In the genomic region with DNA sequence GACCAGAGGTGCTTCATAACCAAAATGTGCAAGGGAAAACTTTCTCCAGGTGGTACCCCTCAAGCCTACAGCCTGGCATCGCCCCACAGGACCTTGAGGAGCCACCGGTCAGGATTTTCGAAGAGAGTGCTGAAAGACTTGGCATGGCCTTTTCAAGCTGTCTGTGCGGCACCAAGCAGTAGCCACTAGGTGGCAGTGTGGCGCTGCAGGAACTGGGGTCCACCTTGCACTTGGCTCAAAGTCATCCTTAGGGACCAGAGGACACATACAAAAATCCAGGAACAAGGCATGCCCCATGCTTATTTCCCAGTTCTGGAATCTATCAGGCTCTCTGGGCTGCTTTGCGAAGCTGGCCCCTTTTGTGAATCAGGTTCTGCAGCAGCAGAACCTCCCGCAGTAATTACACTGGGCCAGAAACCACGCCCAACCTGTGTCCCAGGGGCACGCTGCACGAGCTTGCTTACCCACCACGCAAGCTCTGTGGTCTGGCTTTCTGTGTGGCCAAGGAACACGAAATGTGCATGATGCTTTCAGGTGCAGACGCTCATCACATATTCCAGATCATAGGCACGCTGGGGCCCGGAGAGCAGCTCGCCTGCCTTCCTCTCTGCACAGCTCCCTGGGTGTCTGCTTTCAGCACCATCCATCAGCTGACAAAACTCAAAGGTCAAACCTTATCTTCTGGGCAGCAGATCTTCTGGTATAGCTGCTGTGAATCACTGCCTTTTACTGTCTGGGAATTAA, we compare ENCODE assay signal across 8 cellular contexts.
A peak's percentile ranks its signal among the peaks of the same experiment; 100 is the strongest.
DNase-seq lines count a peak whose midpoint lies in the region; ATAC-seq lines count a peak whose summit lies in the region.

No MANE protein-coding gene starts in this region.

- no peak overlapping the region for H3K4me3 Mint-ChIP-seq in activated CD4-positive, alpha-beta T cell treated with anti-CD3 and anti-CD28 coated beads for 36 hours

- no peaks in the 10 kb centered on the region for H3K4me1 Mint-ChIP-seq in activated CD4-positive, alpha-beta T cell treated with anti-CD3 and anti-CD28 coated beads for 36 hours

- POLR2A ChIA-PET in activated CD4-positive, alpha-beta T cell treated with anti-CD3 and anti-CD28 coated beads for 36 hours (lab: Charles Lee): no interaction called here

- intact Hi-C loops in activated CD4-positive, alpha-beta T cell treated with anti-CD3 and anti-CD28 coated beads for 36 hours (cut with DNase I, micrococcal nuclease): loop anchor here (1.0 to 10.0 kb wide), 5 partner anchors 199 to 607 kb away; no protein-coding TSS in a partner anchor

- no peaks in the 10 kb centered on the region for H3K9me3 Mint-ChIP-seq in activated CD4-positive, alpha-beta T cell treated with anti-CD3 and anti-CD28 coated beads for 36 hours (ENCODE audit: low read depth)

- peaks cover 19% of the 10 kb centered on the region for H3K36me3 Mint-ChIP-seq in activated CD4-positive, alpha-beta T cell treated with anti-CD3 and anti-CD28 coated beads for 36 hours (ENCODE audit: low read depth)

- peaks cover 3% of the 10 kb centered on the region for H3K27me3 Mint-ChIP-seq in activated CD4-positive, alpha-beta T cell treated with anti-CD3 and anti-CD28 coated beads for 36 hours

- CTCF ChIA-PET in activated CD4-positive, alpha-beta T cell treated with anti-CD3 and anti-CD28 coated beads for 36 hours (lab: Charles Lee): interaction anchor here (0.6 to 3.9 kb wide), 23 partner anchors 8 to 608 kb away, joined by 3 to 31 read pairs (median 6); no protein-coding TSS in a partner anchor

- H3K27ac Mint-ChIP-seq in activated CD4-positive, alpha-beta T cell treated with anti-CD3 and anti-CD28 coated beads for 36 hours: no peak overlapping the region

- peak; percentile 67 for ATAC-seq in HG02943 (IDR thresholded peaks at IDR 0.05; ENCODE audit: low read depth, unreplicated experiment)
- ATAC-seq in activated CD4-positive, alpha-beta T cell treated with anti-CD3 and anti-CD28 coated beads for 36 hours: peak; percentile 80
- peak; percentile 98 for ATAC-seq in left lobe of liver

- DNase-seq in NCI-H1417 (lab: John Stamatoyannopoulos, UW) (peak; percentile 49 to 83 (median 81)), NCI-H1417 treated with DMSO at 0.1 percent for 48 hours (lab: John Stamatoyannopoulos, UW) (no peak), NCI-H526 (lab: John Stamatoyannopoulos, UW) (peak; percentile 67 to 89), cerebellum (ENCODE audit: low spot score) (peak; percentile 88), left lobe of liver (ENCODE audit: low spot score) (peak; percentile 86)
- peak; percentile 86 for DNase-seq in activated CD4-positive, alpha-beta T cell treated with anti-CD3 and anti-CD28 coated beads for 36 hours
- DNase-seq in stimulated activated CD4-positive, alpha-beta T cell treated with anti-CD3 and anti-CD28 coated beads, Interleukin-4, amount 100 ng/mL, for 24 hours: peak; percentile 76
